Comparison of ENCODE assay signal across 1 cellular context in the genomic region with DNA sequence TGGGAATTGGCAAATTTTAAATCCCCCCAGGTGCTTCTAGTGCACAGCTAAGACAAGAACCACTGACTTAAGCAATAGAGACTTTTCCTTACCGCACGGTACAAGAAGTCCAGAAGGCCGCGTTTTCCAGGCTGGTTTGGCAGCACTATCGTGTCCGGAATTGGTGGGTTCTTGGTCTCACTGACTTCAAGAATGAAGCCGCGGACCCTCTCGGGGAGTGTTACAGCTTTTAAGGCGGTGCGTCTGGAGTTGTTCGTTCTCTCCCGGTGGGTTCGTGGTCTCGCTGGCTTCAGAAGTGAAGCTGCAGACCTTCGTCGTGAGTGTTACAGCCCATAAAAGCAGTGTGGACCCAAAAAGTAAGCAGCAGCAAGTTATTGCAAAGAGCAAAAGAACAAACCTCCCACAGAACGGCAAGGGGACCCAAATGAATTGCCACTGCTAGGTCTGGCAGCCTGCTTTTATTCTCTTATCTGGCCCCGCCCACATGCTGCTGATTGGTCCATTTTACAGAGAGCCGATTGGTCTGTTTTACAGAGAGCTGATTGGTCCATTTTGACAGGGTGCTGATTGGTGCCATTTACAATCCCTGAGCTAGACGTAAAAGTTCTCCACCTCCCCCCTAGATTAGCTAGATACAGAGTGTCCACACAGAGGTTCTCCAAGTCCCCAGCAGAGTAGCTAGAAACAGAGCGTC.
TF ChIP-seq lines count a peak whose summit lies in the region.

No MANE protein-coding gene starts in this region.

TF ChIP-seq in HepG2, 621 proteins besides CTCF, POLR2A, EP300 and RAD21 (continued from another document):
- TF ChIP-seq, protein P1, sequence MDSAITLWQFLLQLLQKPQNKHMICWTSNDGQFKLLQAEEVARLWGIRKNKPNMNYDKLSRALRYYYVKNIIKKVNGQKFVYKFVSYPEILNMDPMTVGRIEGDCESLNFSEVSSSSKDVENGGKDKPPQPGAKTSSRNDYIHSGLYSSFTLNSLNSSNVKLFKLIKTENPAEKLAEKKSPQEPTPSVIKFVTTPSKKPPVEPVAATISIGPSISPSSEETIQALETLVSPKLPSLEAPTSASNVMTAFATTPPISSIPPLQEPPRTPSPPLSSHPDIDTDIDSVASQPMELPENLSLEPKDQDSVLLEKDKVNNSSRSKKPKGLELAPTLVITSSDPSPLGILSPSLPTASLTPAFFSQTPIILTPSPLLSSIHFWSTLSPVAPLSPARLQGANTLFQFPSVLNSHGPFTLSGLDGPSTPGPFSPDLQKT (CRISPR knock-in tag; IDR thresholded peaks at IDR 0.05; ENCODE audit: borderline replicate concordance), result no peak
- TF ChIP-seq ZNF484 (CRISPR knock-in tag; IDR thresholded peaks at IDR 0.05; ENCODE audit: borderline replicate concordance, low read depth), result no peak
